ENCODE assay signal across 12 cellular contexts in the genomic region with DNA sequence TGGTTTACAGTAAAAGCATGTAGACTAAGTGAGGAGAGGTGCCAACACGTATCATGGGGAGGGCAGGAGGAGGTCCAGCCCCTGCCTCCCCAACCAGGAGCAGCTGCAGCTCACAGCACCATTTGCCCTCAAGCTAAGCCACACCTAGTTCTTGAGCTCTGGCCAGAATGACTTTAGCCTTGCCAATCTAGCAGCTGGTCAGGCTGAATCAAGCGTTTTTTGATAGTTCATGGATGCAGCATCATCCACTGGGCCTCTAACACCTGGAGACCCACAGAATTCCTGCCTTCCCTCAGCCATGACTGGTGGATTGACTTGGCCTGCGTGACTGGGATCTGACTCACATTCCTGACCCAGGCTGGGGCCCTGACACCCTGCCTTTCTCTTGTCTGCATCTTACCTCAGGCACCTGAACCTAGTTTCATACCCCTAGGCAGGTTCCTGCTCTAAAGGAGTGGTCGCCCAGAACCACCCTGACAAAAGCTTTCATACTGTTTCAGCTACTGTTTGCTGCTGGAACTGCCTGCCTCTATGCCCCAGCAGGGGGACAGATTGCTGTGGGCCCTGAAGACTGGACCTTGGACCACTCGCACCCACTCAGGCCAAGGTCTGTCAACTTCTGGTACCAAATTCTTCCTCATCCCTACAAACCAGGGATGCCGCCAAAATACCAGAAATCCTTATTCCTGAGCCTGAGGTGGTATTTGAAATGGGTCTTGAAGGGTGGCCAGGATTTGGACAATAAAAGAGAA.
A peak's percentile ranks its signal among the peaks of the same experiment; 100 is the strongest.
DNase-seq lines count a peak whose midpoint lies in the region; ATAC-seq, FAIRE-seq and TF ChIP-seq lines count a peak whose summit lies in the region.
"Had no signal": no experiment of that assay in that cellular context is flagged by ENCODE, and none has a peak within 500 bp of the region (broad histone marks: within the 10 kb centered on the region; RNA-seq: fewer than 3 reads in every experiment).

No MANE protein-coding gene starts in this region.

- peak; percentile 55 for DNase-seq in A172 (ENCODE audit: low spot score)
- peak; percentile 28 for DNase-seq in H9
- peak; percentile 78 for DNase-seq in kidney
- no peak for DNase-seq in cerebellar nuclear complex (lab: John Stamatoyannopoulos, UW)
- DNase-seq in pons (ENCODE audit: low spot score): no peak
- no peak for DNase-seq in activated naive CD4-positive, alpha-beta T cell (lab: John Stamatoyannopoulos, UW)
- DNase-seq in omental fat pad (ENCODE audit: low spot score): no peak
- DNase-seq: activated CD4-positive, alpha-beta T cell treated with anti-CD3 and anti-CD28 coated beads for 36 hours; activated gamma-delta T cell treated with Interleukin-2 at 50 U/mL for 16 hours had no signal

- H3K56ac ChIP-seq in H9 (ENCODE audit: insufficient read length, low read depth, low read length): no peak overlapping the region

- no peak overlapping the region for H2BK20ac ChIP-seq in H9 (ENCODE audit: low read depth, low read length, poor library complexity, severe bottlenecking)

- H4K91ac ChIP-seq in H9 (ENCODE audit: insufficient read length, low read depth, low read length): no peak overlapping the region

- TF ChIP-seq CTCF in H9 (conservative IDR thresholded peaks at IDR 0.05): no peak
- peak; percentile 17; the same call in 1 of the 2 replicates for TF ChIP-seq CTCF in OCI-LY1 (IDR thresholded peaks at IDR 0.05; ENCODE audit: low read length)
- no peak for TF ChIP-seq CTCF in kidney (IDR thresholded peaks at IDR 0.05; ENCODE audit: borderline replicate concordance, extremely low read depth, insufficient read depth)
- TF ChIP-seq CTCF in omental fat pad (IDR thresholded peaks at IDR 0.05): no peak

- H3K9ac ChIP-seq in H9 (ENCODE audit: extremely low read depth, insufficient read length, low read length) (no peak overlapping the region), OCI-LY1 (ENCODE audit: low read length) (peak overlapping the region; percentile 61), kidney (ENCODE audit: low read length in 2 of 2) (no peak overlapping the region)

- intact Hi-C loops in kidney (cut with DNase I): no loop called here

- H4K5ac ChIP-seq in H9 (ENCODE audit: insufficient read length, low read depth, low read length): no peak overlapping the region

- peaks cover 1% of the 10 kb centered on the region for H3K27me3 Mint-ChIP-seq in H9 (ENCODE audit: low read depth)

- H3K4me1 ChIP-seq in H9 (ENCODE audit: insufficient read depth, low read length) (peaks cover 12% of the 10 kb centered on the region), OCI-LY1 (ENCODE audit: insufficient read depth, low read length, severe bottlenecking) (peaks cover 77% of the 10 kb centered on the region), kidney (ENCODE audit: control insufficient read depth in 1 of 2, insufficient read depth in 1 of 2, low read depth in 1 of 2, low read length in 2 of 2) (peaks cover 22 to 24% of the 10 kb centered on the region in 2 donors)

- no CpG with 5 or more reads among the region's 6 CpGs for WGBS in H9 (ENCODE audit: extremely low coverage, insufficient read length, low lambda C conversion rate)

- H3K4me3 ChIP-seq in OCI-LY1 (ENCODE audit: low read depth, low read length, poor library complexity, severe bottlenecking) (peak overlapping the region; percentile 8), kidney (ENCODE audit: low read length in 2 of 2) (no peak overlapping the region)
- H3K4me3 ChIP-seq: coronary artery had no signal

- H3K18ac ChIP-seq in H9 (ENCODE audit: insufficient read length, low read depth, low read length): no peak overlapping the region

- H4K20me1 ChIP-seq in H9 (ENCODE audit: control insufficient read depth, insufficient read depth, insufficient read length): no peaks in the 10 kb centered on the region
- no peaks in the 10 kb centered on the region for H4K20me1 ChIP-seq in OCI-LY1 (ENCODE audit: insufficient read depth, low read length)

- H3K9me3 ChIP-seq in H9 (ENCODE audit: control insufficient read depth, low read depth, low read length) (no peaks in the 10 kb centered on the region), OCI-LY1 (ENCODE audit: low read length) (no peaks in the 10 kb centered on the region), kidney (ENCODE audit: control insufficient read depth in 1 of 2, low read length in 2 of 2) (no peaks in the 10 kb centered on the region)

- H3T11ph ChIP-seq in H9 (ENCODE audit: low read length): no peak overlapping the region

- 0 out of 7 replicates have a peak, but pooled peaks cover 0 to 2% (median 0%) of the 10 kb centered on the region in 3 experiments for H3K36me3 Mint-ChIP-seq in H9 (ENCODE audit: insufficient read depth in 1 of 3, low read depth in 3 of 3)

- H3K4me2 ChIP-seq in H9 (ENCODE audit: insufficient read depth, insufficient read length, low read length): no peak overlapping the region
- peak overlapping the region; percentile 43 for H3K4me2 ChIP-seq in OCI-LY1 (ENCODE audit: low read length)

- no peak overlapping the region for H3K14ac ChIP-seq in H9 (ENCODE audit: insufficient read depth, low read length)

- no peak for FAIRE-seq in kidney (lab: Jason Lieb, UNC)

- no peak overlapping the region for H2BK5ac ChIP-seq in H9 (ENCODE audit: insufficient read length, low read length)

- no peak overlapping the region for H3K23ac ChIP-seq in H9 (ENCODE audit: insufficient read length, low read depth, low read length)

- H3K27ac ChIP-seq in H9 (ENCODE audit: insufficient read length, low read depth, low read length) (no peak overlapping the region), OCI-LY1 (ENCODE audit: low read depth, low read length, poor library complexity, severe bottlenecking) (peak overlapping the region; percentile 95), kidney (ENCODE audit: low read depth in 2 of 2, low read length in 2 of 2) (peak overlapping the region; percentile 75 to 84)
- H3K27ac ChIP-seq: coronary artery, HL-60 had no signal

- H2BK15ac ChIP-seq in H9 (ENCODE audit: low read depth, low read length): no peak overlapping the region

- H3K27me3 ChIP-seq in H9 (ENCODE audit: insufficient read depth, low read length) (no peaks in the 10 kb centered on the region), OCI-LY1 (ENCODE audit: insufficient read depth, low read length) (no peaks in the 10 kb centered on the region)

- ATAC-seq in omental fat pad (ENCODE audit: low FRiP score): no peak
- ATAC-seq: activated CD4-positive, alpha-beta T cell treated with anti-CD3 and anti-CD28 coated beads for 36 hours had no signal

- H2BK120ac ChIP-seq in H9 (ENCODE audit: low read depth, low read length, poor library complexity, severe bottlenecking): no peak overlapping the region

- no peaks in the 10 kb centered on the region for H3K9me3 Mint-ChIP-seq in H9

- H3K27ac Mint-ChIP-seq in H9: no peak overlapping the region
- H3K27ac Mint-ChIP-seq: activated CD4-positive, alpha-beta T cell treated with anti-CD3 and anti-CD28 coated beads for 36 hours had no signal

- no peak overlapping the region for H3K4ac ChIP-seq in H9 (ENCODE audit: low read depth, low read length)

- no peak overlapping the region for H2AK5ac ChIP-seq in H9 (ENCODE audit: insufficient read length, low read length)

- peaks cover 56 to 67% of the 10 kb centered on the region in 2 experiments for H3K4me1 Mint-ChIP-seq in H9
- H3K4me1 Mint-ChIP-seq: activated CD4-positive, alpha-beta T cell treated with anti-CD3 and anti-CD28 coated beads for 36 hours had no signal

- no peak overlapping the region for H4K8ac ChIP-seq in H9 (replicated peaks; ENCODE audit: insufficient read length, low read depth, low read length)

- H3K23me2 ChIP-seq in H9 (ENCODE audit: insufficient read length, low read depth, low read length, poor library complexity, severe bottlenecking): no peaks in the 10 kb centered on the region

- H3F3A ChIP-seq in OCI-LY1 (ENCODE audit: insufficient read depth, low read length): peaks cover under 1% of the 10 kb centered on the region; the same call in 1 of the 2 replicates

- no peak overlapping the region for H2AFZ ChIP-seq in H9 (ENCODE audit: low read length)
- H2AFZ ChIP-seq in OCI-LY1 (ENCODE audit: low read length): no peak overlapping the region

- no peaks in the 10 kb centered on the region for H3K9me2 ChIP-seq in OCI-LY1 (ENCODE audit: low read depth, low read length)

- H3K36me3 ChIP-seq in OCI-LY1 (ENCODE audit: insufficient read depth, low read length) (peaks cover 19% of the 10 kb centered on the region; the same call in 1 of the 2 replicates), kidney (ENCODE audit: control insufficient read depth in 1 of 2, insufficient read depth in 2 of 2, low read length in 2 of 2) (no peaks in the 10 kb centered on the region)

- H3K4me3 Mint-ChIP-seq in H9: no peak overlapping the region
- H3K4me3 Mint-ChIP-seq: activated CD4-positive, alpha-beta T cell treated with anti-CD3 and anti-CD28 coated beads for 36 hours had no signal

- no peaks in the 10 kb centered on the region for H3K79me1 ChIP-seq in H9 (ENCODE audit: insufficient read depth, low read depth, low read length, poor library complexity, severe bottlenecking)

- H3K79me2 ChIP-seq in H9 (ENCODE audit: insufficient read depth, low read length): no peaks in the 10 kb centered on the region
- H3K79me2 ChIP-seq in OCI-LY1 (ENCODE audit: insufficient read depth, low read length): no peaks in the 10 kb centered on the region

- H2BK12ac ChIP-seq in H9 (ENCODE audit: insufficient read length, low read depth, low read length): no peak overlapping the region

Comparison
In these comparisons a context has a peak if more than half of its experiments do, and no peak if none do; other contexts are left out.
1. DNase-seq: peak in A172 (single experiment), H9 (single experiment) and kidney (single experiment); none in cerebellar nuclear complex (0 of 2), pons (single experiment), activated naive CD4-positive, alpha-beta T cell (0 of 4) and omental fat pad (single experiment).